ENCODE assay signal across 18 cellular contexts in the genomic region with DNA sequence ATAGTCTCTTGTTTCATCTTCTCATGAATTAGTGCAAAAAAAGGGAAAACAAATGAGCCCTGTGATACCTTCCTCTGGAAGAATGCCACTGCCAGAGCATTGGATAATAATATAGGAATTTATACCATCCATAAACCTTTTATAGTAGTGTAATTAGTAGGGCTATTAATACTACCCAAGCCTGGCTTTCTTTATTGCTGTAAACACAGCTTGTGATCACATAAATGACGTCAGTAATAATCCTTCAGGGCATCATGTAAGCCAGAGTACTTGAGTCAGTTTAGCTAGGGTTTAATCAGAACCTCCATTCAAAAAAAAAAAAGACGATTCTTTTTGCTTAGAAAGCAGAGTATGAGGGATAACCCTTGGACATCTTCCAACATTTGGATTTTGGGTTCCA.
DNase-seq lines count a peak whose midpoint lies in the region; ATAC-seq, FAIRE-seq and TF ChIP-seq lines count a peak whose summit lies in the region.
"Had no signal": no experiment of that assay in that cellular context is flagged by ENCODE, and none has a peak within 500 bp of the region (broad histone marks: within the 10 kb centered on the region; RNA-seq: fewer than 3 reads in every experiment).

No MANE protein-coding gene starts in this region.

- no TSS peak for BruUV-seq in mammary epithelial cell (replicated peaks; lab: Mats Ljungman, UMichigan)

- CTCF ChIA-PET in HEK293T (lab: Yijun Ruan, JAX) (no interaction called here), mammary epithelial cell (lab: Charles Lee; ENCODE audit: low non-redundant PET) (no interaction called here)

- intact Hi-C loops in mammary epithelial cell (cut with micrococcal nuclease) = no loop called here

- no peaks in the 10 kb centered on the region for H3K36me3 ChIP-seq in mammary epithelial cell (ENCODE audit: insufficient read depth, low read length)
- no peaks in the 10 kb centered on the region for H3K36me3 ChIP-seq in small intestine (ENCODE audit: control insufficient read depth in 2 of 2, insufficient read depth in 2 of 2, low read length in 2 of 2)

- H3K27ac ChIP-seq in mammary epithelial cell (ENCODE audit: insufficient read depth, low read depth, low read length) = no peak overlapping the region
- H3K27ac ChIP-seq in small intestine (ENCODE audit: low read depth in 1 of 2, low read length in 1 of 2) = no peak overlapping the region

- DNase-seq in EH (ENCODE audit: low read depth) (peak; percentile 1), HEK293T (ENCODE audit: extremely low spot score) (peak; percentile 19), mammary epithelial cell (peak; percentile 3), small intestine (peak; percentile 80), NCI-H510A (lab: John Stamatoyannopoulos, UW) (no peak)
- no peak for DNase-seq in activated naive CD4-positive, alpha-beta T cell treated with Interleukin-2 at 50 U/mL for 16 hours
- DNase-seq: CD4-positive, CD25-positive, alpha-beta regulatory T cell; H7; KG1; NCI-H1048; NCI-H146; NCI-H2029 treated with DMSO at 0.1 percent for 48 hours; NCI-H446 treated with DMSO at 0.1 percent for 48 hours; NCI-H748 treated with DMSO at 0.1 percent for 48 hours; OCI-M1; Right ventricle myocardium superior; SK-N-SH had no signal

- no peak for FAIRE-seq in small intestine (lab: Jason Lieb, UNC)

- dilution Hi-C loops in mammary epithelial cell (cut with HindIII; ENCODE audit: low sequenced_read_pairs) = no loop called here

- no peaks in the 10 kb centered on the region for H3K27me3 ChIP-seq in mammary epithelial cell (ENCODE audit: insufficient read depth, low read length)
- H3K27me3 ChIP-seq in small intestine (ENCODE audit: control insufficient read depth in 2 of 2, insufficient read depth in 2 of 2, low read length in 2 of 2) = no peaks in the 10 kb centered on the region

- H3K4me1 ChIP-seq in mammary epithelial cell (ENCODE audit: insufficient read depth, low read length) (no peaks in the 10 kb centered on the region), small intestine (ENCODE audit: control insufficient read depth in 2 of 2, insufficient read depth in 1 of 2, low read depth in 1 of 2, low read length in 1 of 2) (no peaks in the 10 kb centered on the region)

- POLR2A ChIA-PET in HEK293T (lab: Yijun Ruan, JAX) = no interaction called here

- H3K4me3 ChIP-seq in mammary epithelial cell (replicated peaks in 1 of 3; ENCODE audit: insufficient read depth in 1 of 3, low read depth in 2 of 3, low read length in 3 of 3) (no peak overlapping the region), small intestine (ENCODE audit: low read depth in 1 of 2, low read length in 2 of 2) (no peak overlapping the region)

- no peak overlapping the region for H2AFZ ChIP-seq in mammary epithelial cell (ENCODE audit: low read depth, low read length)

- no peak overlapping the region for H3K4me2 ChIP-seq in mammary epithelial cell (ENCODE audit: insufficient read depth, low read depth, low read length)
- H3K4me2 ChIP-seq: SK-N-SH had no signal

- 0% methylated on average over 2 of the region's 2 CpGs for WGBS in mammary epithelial cell (ENCODE audit: low coverage, missing lambda C conversion rate)
- WGBS in small intestine, 3 donors = 12 to 41% (median 15%) methylated on average over 2 of the region's 2 CpGs

- in situ Hi-C loops in mammary epithelial cell (cut with MboI; ENCODE audit: low sequenced_read_pairs in 2 of 2) = no loop called here

- H3K79me2 ChIP-seq in mammary epithelial cell (ENCODE audit: insufficient read depth, low read length) = no peaks in the 10 kb centered on the region

- no peaks in the 10 kb centered on the region for H4K20me1 ChIP-seq in mammary epithelial cell (ENCODE audit: insufficient read depth, low read length)

- no peak for ATAC-seq in GM18870 (IDR thresholded peaks at IDR 0.05; ENCODE audit: unreplicated experiment)

- no peaks in the 10 kb centered on the region for H3K9me3 ChIP-seq in mammary epithelial cell (replicated peaks; ENCODE audit: insufficient read depth, low read length)
- H3K9me3 ChIP-seq in small intestine (ENCODE audit: control insufficient read depth, low read depth) = no peaks in the 10 kb centered on the region
- H3K9me3 ChIP-seq: SK-N-SH had no signal

- H3K9ac ChIP-seq in mammary epithelial cell (ENCODE audit: insufficient read depth, low read length) = no peak overlapping the region
- H3K9ac ChIP-seq: SK-N-SH had no signal

- no peak for TF ChIP-seq CTCF in mammary epithelial cell (conservative IDR thresholded peaks at IDR 0.05 in 1 of 2, IDR thresholded peaks at IDR 0.05 in 1 of 2; ENCODE audit: extremely low read depth in 1 of 2, insufficient read depth in 1 of 2, low read depth in 1 of 2, low read length in 2 of 2)

TF ChIP-seq in HEK293T, 16 proteins besides CTCF, POLR2A, EP300 and RAD21:
- TF ChIP-seq HDGF (IDR thresholded peaks at IDR 0.05; ENCODE audit: borderline replicate concordance) = no peak
- TF ChIP-seq ZNF384 (IDR thresholded peaks at IDR 0.05) = peak; percentile 45; the same call in 1 of the 2 replicates
- TF ChIP-seq FOXK2 (IDR thresholded peaks at IDR 0.05) = no peak
- no peak for TF ChIP-seq BHLHE40 (IDR thresholded peaks at IDR 0.05; ENCODE audit: borderline replicate concordance)
- TF ChIP-seq CTBP1 (IDR thresholded peaks at IDR 0.05; ENCODE audit: borderline replicate concordance) = peak; percentile 51; the same call in 1 of the 2 replicates

Comparison
In these comparisons a context has a peak if more than half of its experiments do, and no peak if none do; other contexts are left out.
1. DNase-seq: peak in EH (single experiment), HEK293T (single experiment), mammary epithelial cell (single experiment) and small intestine (single experiment); none in activated naive CD4-positive, alpha-beta T cell treated with Interleukin-2 at 50 U/mL for 16 hours (single experiment) and NCI-H510A (single experiment).